In genomic region chr2:176508374-176508773, GRCh38 we compare ENCODE assay signal across 26 cellular contexts.
DNase-seq lines count a peak whose midpoint lies in the region; ATAC-seq, FAIRE-seq and TF ChIP-seq lines count a peak whose summit lies in the region.
"Had no signal": no experiment of that assay in that cellular context is flagged by ENCODE, and none has a peak within 500 bp of the region (broad histone marks: within the 10 kb centered on the region; RNA-seq: fewer than 3 reads in every experiment).

No MANE protein-coding gene starts in this region.

- in situ Hi-C loops in K562 (cut with MboI): no loop called here
- in situ Hi-C loops in mammary epithelial cell (cut with MboI; ENCODE audit: low sequenced_read_pairs in 2 of 2): no loop called here

- WGBS in K562 (ENCODE audit: insufficient coverage, low coverage, missing lambda C conversion rate): 0% methylated on average over 1 of the region's 1 CpG
- WGBS in mammary epithelial cell (ENCODE audit: low coverage, missing lambda C conversion rate): 78% methylated on average over 1 of the region's 1 CpG
- WGBS in tibial nerve, 2 donors: 91 to 97% methylated on average over 1 of the region's 1 CpG

- H3K79me2 ChIP-seq in K562 (ENCODE audit: control insufficient read depth, insufficient read depth, low read length) (no peaks in the 10 kb centered on the region), mammary epithelial cell (ENCODE audit: insufficient read depth, low read length) (no peaks in the 10 kb centered on the region)

- no peak for TF ChIP-seq CTCF in K562 (IDR thresholded peaks at IDR 0.05 in 2 of 3, conservative IDR thresholded peaks at IDR 0.05 in 1 of 3; ENCODE audit: insufficient read depth in 2 of 3, low read depth in 1 of 3, low read length in 3 of 3)
- no peak for TF ChIP-seq CTCF in mammary epithelial cell (conservative IDR thresholded peaks at IDR 0.05 in 1 of 2, IDR thresholded peaks at IDR 0.05 in 1 of 2; ENCODE audit: extremely low read depth in 1 of 2, insufficient read depth in 1 of 2, low read depth in 1 of 2, low read length in 2 of 2)
- TF ChIP-seq CTCF in tibial nerve (IDR thresholded peaks at IDR 0.05): no peak

- H3K27ac ChIP-seq in BLaER1 treated with 17β-estradiol and CSF1 and Interleukin-3, amounts not matched to agents 10 nM and 100 nM: peak overlapping the region in 2 of 11 experiments; percentile 12 to 28; a peak in 2 of 22 replicates
- no peak overlapping the region for H3K27ac ChIP-seq in K562 (ENCODE audit: extremely low read depth, low read depth, low read length)
- H3K27ac ChIP-seq in mammary epithelial cell (ENCODE audit: insufficient read depth, low read depth, low read length): no peak overlapping the region
- no peak overlapping the region for H3K27ac ChIP-seq in tibial nerve
- H3K27ac ChIP-seq: brain microvascular endothelial cell, gastroesophageal sphincter, vagina had no signal

- POLR2A ChIA-PET in K562 (lab: Yijun Ruan, JAX): no interaction called here

- no peak overlapping the region for H3K9ac ChIP-seq in BLaER1 treated with 17β-estradiol and CSF1 and Interleukin-3, amounts not matched to agents 10 nM and 100 nM
- H3K9ac ChIP-seq in K562 (ENCODE audit: insufficient read depth in 1 of 2, low read depth in 2 of 2, low read length in 2 of 2) (no peak overlapping the region), mammary epithelial cell (ENCODE audit: insufficient read depth, low read length) (no peak overlapping the region)

- dilution Hi-C loops in mammary epithelial cell (cut with HindIII; ENCODE audit: low sequenced_read_pairs): no loop called here

- intact Hi-C loops in K562 (cut with micrococcal nuclease) (loop anchor here (1.0 kb wide), 1 partner anchor 13 kb away; no protein-coding TSS in a partner anchor), mammary epithelial cell (cut with micrococcal nuclease) (no loop called here)

- H3K27me3 ChIP-seq in BLaER1 treated with 17β-estradiol and CSF1 and Interleukin-3, amounts not matched to agents 10 nM and 100 nM: peaks cover 0 to 13% (median 0%) of the 10 kb centered on the region in 11 experiments; a peak in 7 of 22 replicates
- no peaks in the 10 kb centered on the region for H3K27me3 ChIP-seq in K562 (ENCODE audit: control insufficient read depth in 2 of 2, insufficient read depth in 2 of 2, low read length in 2 of 2)
- H3K27me3 ChIP-seq in mammary epithelial cell (ENCODE audit: insufficient read depth, low read length): no peaks in the 10 kb centered on the region
- no peaks in the 10 kb centered on the region for H3K27me3 ChIP-seq in tibial nerve
- H3K27me3 ChIP-seq: brain microvascular endothelial cell, gastroesophageal sphincter, vagina had no signal

- no peak for TF ChIP-seq RAD21 in K562 (CRISPR knock-in tag; conservative IDR thresholded peaks at IDR 0.05 in 1 of 2, IDR thresholded peaks at IDR 0.05 in 1 of 2)

- peaks cover 13 to 22% (median 19%) of the 10 kb centered on the region in 10 experiments for H3K4me1 ChIP-seq in BLaER1 treated with 17β-estradiol and CSF1 and Interleukin-3, amounts not matched to agents 10 nM and 100 nM
- H3K4me1 ChIP-seq in K562 (replicated peaks in 1 of 2; ENCODE audit: control insufficient read depth in 2 of 2, insufficient read depth in 2 of 2, low read length in 2 of 2) (no peaks in the 10 kb centered on the region), mammary epithelial cell (ENCODE audit: insufficient read depth, low read length) (no peaks in the 10 kb centered on the region), tibial nerve (peaks cover 0 to 13% (median 4%) of the 10 kb centered on the region in 4 donors)
- H3K4me1 ChIP-seq: gastroesophageal sphincter had no signal

- DNase-seq in K562 (ENCODE audit: extremely low read depth in 1 of 4, low spot score in 3 of 4) (no peak), mammary epithelial cell (no peak), tibial nerve (ENCODE audit: low spot score in 2 of 2) (no peak)
- no peak for DNase-seq in activated CD4-positive, alpha-beta T cell treated with anti-CD3 and anti-CD28 coated beads for 48 hours
- DNase-seq: activated gamma-delta T cell; brain microvascular endothelial cell; CD4-positive, CD25-positive, alpha-beta regulatory T cell; DMS153; hypothalamus; mucosa of descending colon; NCI-H1048; NCI-H187 treated with DMSO at 0.1 percent for 48 hours; NCI-H2227 treated with DMSO at 0.1 percent for 48 hours; NCI-H748 treated with DMSO at 0.1 percent for 48 hours; PC-3; Right ventricle myocardium superior had no signal

- peaks cover 0 to 9% (median 6%) of the 10 kb centered on the region in 11 experiments; a peak in 9 of 22 replicates for H3K9me3 ChIP-seq in BLaER1 treated with 17β-estradiol and CSF1 and Interleukin-3, amounts not matched to agents 10 nM and 100 nM (replicated peaks in 1 of 11)
- no peaks in the 10 kb centered on the region for H3K9me3 ChIP-seq in K562 (replicated peaks; ENCODE audit: control insufficient read depth, insufficient read depth, low read depth, low read length)
- no peaks in the 10 kb centered on the region for H3K9me3 ChIP-seq in mammary epithelial cell (replicated peaks; ENCODE audit: insufficient read depth, low read length)
- H3K9me3 ChIP-seq in tibial nerve: no peaks in the 10 kb centered on the region
- H3K9me3 ChIP-seq: gastroesophageal sphincter, mucosa of descending colon, vagina had no signal

- no peak for FAIRE-seq in K562 (lab: Jason Lieb, UNC)
- FAIRE-seq: colon, G401.6, H1, HTR-8/SVneo had no signal

- no peaks in the 10 kb centered on the region for H3K9me1 ChIP-seq in K562 (ENCODE audit: control insufficient read depth, insufficient read depth, low read length)

- H4K20me1 ChIP-seq in BLaER1 treated with 17β-estradiol and CSF1 and Interleukin-3, amounts not matched to agents 10 nM and 100 nM: no peaks in the 10 kb centered on the region
- H4K20me1 ChIP-seq in K562 (replicated peaks; ENCODE audit: control insufficient read depth, insufficient read depth, low read length): no peaks in the 10 kb centered on the region
- H4K20me1 ChIP-seq in mammary epithelial cell (ENCODE audit: insufficient read depth, low read length): no peaks in the 10 kb centered on the region

- ATAC-seq in GM19395 (IDR thresholded peaks at IDR 0.05; ENCODE audit: unreplicated experiment) (peak; percentile 46), HG03342 (IDR thresholded peaks at IDR 0.05; ENCODE audit: unreplicated experiment) (peak; percentile 25), K562 (no peak), HG02623 (IDR thresholded peaks at IDR 0.05; ENCODE audit: unreplicated experiment) (no peak)
- ATAC-seq: gastroesophageal sphincter, PC-3 had no signal

- H3K4me2 ChIP-seq in BLaER1 treated with 17β-estradiol and CSF1 and Interleukin-3, amounts not matched to agents 10 nM and 100 nM: peak overlapping the region; percentile 32 to 63 (median 45); a peak in 19 of 22 replicates
- H3K4me2 ChIP-seq in K562 (ENCODE audit: insufficient read depth, low read length) (no peak overlapping the region), mammary epithelial cell (ENCODE audit: insufficient read depth, low read depth, low read length) (no peak overlapping the region)

- no peaks in the 10 kb centered on the region for H3K36me3 ChIP-seq in BLaER1 treated with 17β-estradiol and CSF1 and Interleukin-3, amounts not matched to agents 10 nM and 100 nM
- H3K36me3 ChIP-seq in K562 (ENCODE audit: control insufficient read depth, insufficient read depth, low read length) (no peaks in the 10 kb centered on the region), mammary epithelial cell (ENCODE audit: insufficient read depth, low read length) (no peaks in the 10 kb centered on the region), tibial nerve (no peaks in the 10 kb centered on the region)
- H3K36me3 ChIP-seq: brain microvascular endothelial cell, gastroesophageal sphincter, vagina had no signal

- BruUV-seq in K562 (replicated peaks; lab: Mats Ljungman, UMichigan): no TSS peak
- BruUV-seq in mammary epithelial cell (replicated peaks; lab: Mats Ljungman, UMichigan): no TSS peak

- TF ChIP-seq EP300 in K562 (IDR thresholded peaks at IDR 0.05; ENCODE audit: low read length) (no peak), tibial nerve (IDR thresholded peaks at IDR 0.05) (no peak)

- H2AFZ ChIP-seq in K562 (ENCODE audit: low read depth, low read length) (no peak overlapping the region), mammary epithelial cell (ENCODE audit: low read depth, low read length) (no peak overlapping the region)

- no peak overlapping the region for H3K4me3 ChIP-seq in BLaER1 treated with 17β-estradiol and CSF1 and Interleukin-3, amounts not matched to agents 10 nM and 100 nM
- H3K4me3 ChIP-seq in K562 (no peak overlapping the region), mammary epithelial cell (replicated peaks in 1 of 3; ENCODE audit: insufficient read depth in 1 of 3, low read depth in 2 of 3, low read length in 3 of 3) (no peak overlapping the region), tibial nerve (no peak overlapping the region)
- H3K4me3 ChIP-seq: gastroesophageal sphincter, mucosa of descending colon, vagina had no signal

- no peak for TF ChIP-seq POLR2A in K562 (conservative IDR thresholded peaks at IDR 0.05)
- TF ChIP-seq POLR2A in tibial nerve (IDR thresholded peaks at IDR 0.05): no peak

- CTCF ChIA-PET in K562 (lab: Yijun Ruan, JAX; ENCODE audit: low intra/inter-chr PET ratio) (no interaction called here), mammary epithelial cell (lab: Charles Lee; ENCODE audit: low non-redundant PET) (no interaction called here)

TF ChIP-seq in K562, 482 proteins besides CTCF, POLR2A, EP300 and RAD21:
- TF ChIP-seq ZNF316 (IDR thresholded peaks at IDR 0.05) (peak; percentile 3; the same call in 1 of the 2 replicates), THRAP3 (IDR thresholded peaks at IDR 0.05; ENCODE audit: borderline replicate concordance) (no peak), PHF21A (IDR thresholded peaks at IDR 0.05; ENCODE audit: borderline replicate concordance, low read depth) (no peak), ZNF280B (CRISPR knock-in tag; IDR thresholded peaks at IDR 0.05) (no peak), TAL1 (IDR thresholded peaks at IDR 0.05) (no peak), PHF20 (IDR thresholded peaks at IDR 0.05; ENCODE audit: partially characterized antibody) (no peak)

Comparison
In these comparisons a context has a peak if more than half of its experiments do, and no peak if none do; other contexts are left out.
1. H3K4me2 ChIP-seq: peak in BLaER1 treated with 17β-estradiol and CSF1 and Interleukin-3, amounts not matched to agents 10 nM and 100 nM (11 of 11); none in K562 (single experiment) and mammary epithelial cell (single experiment).
2. ATAC-seq: peak in GM19395 (single experiment) and HG03342 (single experiment); none in K562 (single experiment) and HG02623 (single experiment).